In the genomic region with DNA sequence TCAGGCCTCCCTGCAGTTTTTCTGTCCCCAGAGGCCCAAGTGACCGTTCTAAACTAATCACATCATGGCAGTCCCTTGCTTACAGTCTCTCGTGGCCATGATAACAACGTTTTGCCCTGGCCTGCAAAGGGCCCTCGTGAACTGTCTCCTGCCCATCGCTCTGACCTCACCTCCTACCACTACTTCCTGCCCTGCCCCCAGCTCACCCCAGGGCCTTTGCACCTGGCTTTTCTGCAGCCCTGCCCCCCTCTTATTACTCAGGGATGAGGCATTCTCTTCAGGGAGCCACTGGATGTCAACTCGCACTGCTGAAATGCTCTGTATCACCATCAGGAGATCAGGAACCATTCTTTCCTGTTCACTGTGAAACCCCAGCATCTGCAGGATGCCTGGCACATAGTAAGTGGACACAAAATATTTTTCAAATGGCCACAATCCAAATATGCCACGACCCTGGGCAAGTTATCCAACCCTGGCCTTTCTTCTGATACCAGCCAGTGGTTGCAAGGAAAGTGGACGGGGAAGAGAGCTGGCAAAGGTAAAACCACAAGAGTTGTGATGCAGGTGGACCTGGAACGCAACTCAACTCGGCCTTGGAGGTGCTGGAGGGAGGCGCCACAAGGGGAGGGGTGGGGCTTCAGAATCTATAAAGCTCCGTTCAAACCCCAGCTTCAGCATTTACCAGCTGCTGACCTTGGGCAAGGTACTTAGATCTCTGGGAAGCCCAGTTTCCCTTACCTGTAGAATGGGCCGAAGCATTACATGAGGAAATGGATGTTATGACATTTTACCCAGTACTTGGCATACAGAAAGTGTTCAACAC, we compare ENCODE assay signal across 1 cellular context.
TF ChIP-seq lines count a peak whose summit lies in the region.

No MANE protein-coding gene starts in this region.

TF ChIP-seq in SK-N-SH, 30 proteins besides CTCF, POLR2A, EP300 and RAD21:
- TF ChIP-seq EZH2phosphoT487 (IDR thresholded peaks at IDR 0.05; ENCODE audit: borderline replicate concordance, low read depth) (no peak), SIN3A (IDR thresholded peaks at IDR 0.05; ENCODE audit: borderline replicate concordance, low read depth, low read length) (no peak), TCF12 (IDR thresholded peaks at IDR 0.05) (no peak), GATA2 (CRISPR knock-in tag; IDR thresholded peaks at IDR 0.05) (no peak), TAF1 (IDR thresholded peaks at IDR 0.05; ENCODE audit: borderline replicate concordance, low read depth, low read length) (no peak), TEAD4 (IDR thresholded peaks at IDR 0.05; ENCODE audit: borderline replicate concordance, insufficient read depth) (no peak), ELF1 (IDR thresholded peaks at IDR 0.05) (no peak), NFIC (IDR thresholded peaks at IDR 0.05; ENCODE audit: borderline replicate concordance) (no peak), FOXM1 (IDR thresholded peaks at IDR 0.05; ENCODE audit: low read depth) (no peak)
- TF ChIP-seq, protein P1, sequence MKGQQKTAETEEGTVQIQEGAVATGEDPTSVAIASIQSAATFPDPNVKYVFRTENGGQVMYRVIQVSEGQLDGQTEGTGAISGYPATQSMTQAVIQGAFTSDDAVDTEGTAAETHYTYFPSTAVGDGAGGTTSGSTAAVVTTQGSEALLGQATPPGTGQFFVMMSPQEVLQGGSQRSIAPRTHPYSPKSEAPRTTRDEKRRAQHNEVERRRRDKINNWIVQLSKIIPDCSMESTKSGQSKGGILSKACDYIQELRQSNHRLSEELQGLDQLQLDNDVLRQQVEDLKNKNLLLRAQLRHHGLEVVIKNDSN (IDR thresholded peaks at IDR 0.05; ENCODE audit: borderline replicate concordance, low read depth): no peak
- TF ChIP-seq, protein P2, sequence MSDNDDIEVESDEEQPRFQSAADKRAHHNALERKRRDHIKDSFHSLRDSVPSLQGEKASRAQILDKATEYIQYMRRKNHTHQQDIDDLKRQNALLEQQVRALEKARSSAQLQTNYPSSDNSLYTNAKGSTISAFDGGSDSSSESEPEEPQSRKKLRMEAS (IDR thresholded peaks at IDR 0.05; ENCODE audit: low read depth): no peak
- TF ChIP-seq, protein P3, sequence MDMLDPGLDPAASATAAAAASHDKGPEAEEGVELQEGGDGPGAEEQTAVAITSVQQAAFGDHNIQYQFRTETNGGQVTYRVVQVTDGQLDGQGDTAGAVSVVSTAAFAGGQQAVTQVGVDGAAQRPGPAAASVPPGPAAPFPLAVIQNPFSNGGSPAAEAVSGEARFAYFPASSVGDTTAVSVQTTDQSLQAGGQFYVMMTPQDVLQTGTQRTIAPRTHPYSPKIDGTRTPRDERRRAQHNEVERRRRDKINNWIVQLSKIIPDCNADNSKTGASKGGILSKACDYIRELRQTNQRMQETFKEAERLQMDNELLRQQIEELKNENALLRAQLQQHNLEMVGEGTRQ (IDR thresholded peaks at IDR 0.05; ENCODE audit: borderline replicate concordance, low read depth, low read length): no peak
